ENCODE assay signal across 20 cellular contexts in genomic region chr2:240304746-240305161, GRCh38.
DNase-seq lines count a peak whose midpoint lies in the region; ATAC-seq, FAIRE-seq and TF ChIP-seq lines count a peak whose summit lies in the region.
"Had no signal": no experiment of that assay in that cellular context is flagged by ENCODE, and none has a peak within 500 bp of the region (broad histone marks: within the 10 kb centered on the region; RNA-seq: fewer than 3 reads in every experiment).

No MANE protein-coding gene starts in this region.

- no peaks in the 10 kb centered on the region for H3K9me3 Mint-ChIP-seq in progenitor cell of endocrine pancreas (ENCODE audit: low read depth)
- H3K9me3 Mint-ChIP-seq: CD4-positive, alpha-beta T cell; IgD-negative memory B cell had no signal

- H3K36me3 Mint-ChIP-seq in progenitor cell of endocrine pancreas (ENCODE audit: insufficient read depth): no peaks in the 10 kb centered on the region
- H3K36me3 Mint-ChIP-seq: IgD-negative memory B cell had no signal

- H2AFZ ChIP-seq in OCI-LY7 (ENCODE audit: low read length): no peak overlapping the region

- H3K79me2 ChIP-seq in OCI-LY7 (ENCODE audit: insufficient read depth, low read depth, low read length): no peaks in the 10 kb centered on the region

- intact Hi-C loops in OCI-LY7 (cut with micrococcal nuclease; ENCODE audit: unreplicated experiment): no loop called here

- POLR2A ChIA-PET in OCI-LY7 (lab: Charles Lee): no interaction called here

- H3K4me3 Mint-ChIP-seq in progenitor cell of endocrine pancreas (ENCODE audit: low read depth): no peak overlapping the region
- H3K4me3 Mint-ChIP-seq: CD4-positive, alpha-beta T cell; IgD-negative memory B cell had no signal

- no TSS peak for BruUV-seq in OCI-LY7 (replicated peaks; lab: Mats Ljungman, UMichigan)

- no peak for ATAC-seq in activated CD4-positive, CD25-positive, alpha-beta regulatory T cell treated with anti-CD3 and anti-CD28 coated beads, Interleukin-2, amount 50 U/mL, for 24 hours
- ATAC-seq: GM12878, PC-3 had no signal

- H3K27ac Mint-ChIP-seq in progenitor cell of endocrine pancreas: no peak overlapping the region
- H3K27ac Mint-ChIP-seq: CD4-positive, alpha-beta T cell; IgD-negative memory B cell had no signal

- TF ChIP-seq CTCF in progenitor cell of endocrine pancreas (IDR thresholded peaks at IDR 0.05; ENCODE audit: unreplicated experiment) (no peak), OCI-LY7 (conservative IDR thresholded peaks at IDR 0.05; ENCODE audit: low read length) (no peak)

- no peak for TF ChIP-seq POLR2A in GM12892 (IDR thresholded peaks at IDR 0.05; ENCODE audit: low read depth, low read length)

- peak; percentile 3 for DNase-seq in 8988T
- peak; percentile 2 for DNase-seq in GM12892 (ENCODE audit: insufficient read length)
- DNase-seq in islet precursor cell: peak; percentile 34
- DNase-seq in progenitor cell of endocrine pancreas (ENCODE audit: low spot score, unreplicated experiment): peak; percentile 4
- DNase-seq in OCI-LY7 (ENCODE audit: low spot score): no peak
- DNase-seq in NAMALWA (ENCODE audit: low spot score): no peak
- DNase-seq: CD4-positive, alpha-beta T cell; COR-L47; DMS79 treated with DMSO at 0.1 percent for 48 hours; MV-4-11; NCI-H1694 treated with DMSO at 0.1 percent for 48 hours; NCI-H446; NCI-H526; PC-3; Right ventricle myocardium superior had no signal

- H4K20me1 ChIP-seq in OCI-LY7 (ENCODE audit: insufficient read depth, low read length): no peaks in the 10 kb centered on the region
- H4K20me1 ChIP-seq: BLaER1 had no signal

- FAIRE-seq in GM12892 (lab: Jason Lieb, UNC): no peak
- FAIRE-seq: GM12878 had no signal

- H3K27ac ChIP-seq in OCI-LY7 (ENCODE audit: low read depth, low read length, poor library complexity, severe bottlenecking): no peak overlapping the region
- H3K27ac ChIP-seq: BLaER1 had no signal

- no peak overlapping the region for H3K4me3 ChIP-seq in OCI-LY7 (ENCODE audit: low read depth, low read length, poor library complexity, severe bottlenecking)
- H3K4me3 ChIP-seq: BLaER1, GM12878, HAP-1 had no signal

- H3K27me3 Mint-ChIP-seq in progenitor cell of endocrine pancreas: peaks cover 4% of the 10 kb centered on the region

- H3K9me3 ChIP-seq in OCI-LY7 (ENCODE audit: low read length): no peaks in the 10 kb centered on the region
- H3K9me3 ChIP-seq: BLaER1, HAP-1 had no signal

- no peaks in the 10 kb centered on the region for H3K4me1 ChIP-seq in OCI-LY7 (ENCODE audit: insufficient read depth, low read length, poor library complexity, severe bottlenecking)
- H3K4me1 ChIP-seq: HAP-1 had no signal

- CTCF ChIA-PET in OCI-LY7 (lab: Charles Lee; ENCODE audit: unreplicated experiment): no interaction called here

- H3K4me1 Mint-ChIP-seq in progenitor cell of endocrine pancreas (ENCODE audit: low read depth): peaks cover 4% of the 10 kb centered on the region
- H3K4me1 Mint-ChIP-seq: IgD-negative memory B cell had no signal

- no peak overlapping the region for H3K4me2 ChIP-seq in OCI-LY7 (ENCODE audit: low read length)
- H3K4me2 ChIP-seq: BLaER1 had no signal

- no peaks in the 10 kb centered on the region for H3K36me3 ChIP-seq in OCI-LY7 (ENCODE audit: insufficient read depth, low read length)
- H3K36me3 ChIP-seq: BLaER1, HAP-1 had no signal

- H3K9me2 ChIP-seq in OCI-LY7 (ENCODE audit: insufficient read depth, low read length): no peaks in the 10 kb centered on the region

Comparison
In these comparisons a context has a peak if more than half of its experiments do, and no peak if none do; other contexts are left out.
1. DNase-seq: peak in 8988T (single experiment), GM12892 (single experiment), islet precursor cell (single experiment) and progenitor cell of endocrine pancreas (single experiment); none in OCI-LY7 (single experiment) and NAMALWA (single experiment).